In genomic region chr17:63917206-63917605, GRCh38 we compare ENCODE assay signal across 5 cellular contexts. TPM values are rescaled to one million over a fixed set of nuclear protein-coding genes. Genes with fewer than 3 reads are reported as not detected.
"Had no signal": no experiment of that assay in that cellular context is flagged by ENCODE, and none has a peak within 500 bp of the region (broad histone marks: within the 10 kb centered on the region; RNA-seq: fewer than 3 reads in every experiment).

No MANE protein-coding gene starts in this region.

RNA-seq across cellular contexts. Expression of gene GH1, which starts 1.4 kb away (rescaled TPM):
- total RNA-seq: GM23338, H1, HepG2, HFFc6, HT1080 had no signal

RNA-seq across cellular contexts. Expression of gene CSHL1, which starts 6.1 kb away (rescaled TPM):
- total RNA-seq: GM23338, H1, HepG2, HFFc6, HT1080 had no signal

RNA-seq across cellular contexts. Expression of gene CD79B, which starts 14.9 kb away (rescaled TPM):
- total RNA-seq: HepG2 had no signal

RNA-seq across cellular contexts. Expression of gene CSH1, which starts 20.8 kb away (rescaled TPM):
- total RNA-seq: GM23338, H1, HepG2, HFFc6, HT1080 had no signal

RNA-seq across cellular contexts. Expression of gene GH2, which starts 35.5 kb away (rescaled TPM):
- total RNA-seq: HepG2, HFFc6, HT1080 had no signal
